ENCODE assay signal across 9 cellular contexts in the genomic region with DNA sequence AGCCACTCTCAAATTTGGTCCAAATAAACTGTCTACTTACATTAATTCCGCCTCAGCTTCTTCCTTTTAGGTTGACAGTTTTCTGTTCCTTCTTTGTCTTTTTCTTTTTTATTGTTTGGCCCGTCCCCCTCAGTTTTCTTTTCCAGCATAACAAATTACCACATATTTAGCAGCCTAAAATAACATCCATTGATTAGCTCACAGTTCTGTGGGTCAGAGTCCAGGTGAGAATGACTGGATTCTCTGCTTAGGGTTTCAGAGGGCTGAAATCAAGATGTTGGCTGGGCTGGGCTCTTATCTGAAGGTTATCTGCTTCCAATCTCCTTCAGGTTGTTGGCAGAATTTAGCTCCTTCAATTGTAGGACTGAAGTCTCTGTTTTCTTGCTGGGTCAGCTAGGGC. TPM values are rescaled to one million over a fixed set of nuclear protein-coding genes. Genes with fewer than 3 reads are reported as not detected.
"Had no signal": no experiment of that assay in that cellular context is flagged by ENCODE, and none has a peak within 500 bp of the region (broad histone marks: within the 10 kb centered on the region; RNA-seq: fewer than 3 reads in every experiment).

No MANE protein-coding gene starts in this region.

- H3K4me3 ChIP-seq: GM23248, HAP-1, K562 had no signal

- DNase-seq: GM23248, GOT3, H7, HFFc6, IMR-90 had no signal

- H3K36me3 ChIP-seq: HAP-1 had no signal

- H3K9me3 ChIP-seq: HAP-1 had no signal

- H3K4me1 ChIP-seq: HAP-1 had no signal

- H3K9ac ChIP-seq: GM23248 had no signal

- ATAC-seq: HCT116, K562 had no signal

- H3K27ac ChIP-seq: GM23248, HL-60 had no signal

- H2AFZ ChIP-seq: GM23248 had no signal

RNA-seq across cellular contexts. Expression of gene LCTL, which starts 24.6 kb away (rescaled TPM):
- total RNA-seq: GM23248, K562 had no signal
